In genomic region chr1:59645893-59646292, GRCh38 we compare ENCODE assay signal across 17 cellular contexts.
DNase-seq lines count a peak whose midpoint lies in the region; ATAC-seq and TF ChIP-seq lines count a peak whose summit lies in the region.
"Had no signal": no experiment of that assay in that cellular context is flagged by ENCODE, and none has a peak within 500 bp of the region (broad histone marks: within the 10 kb centered on the region; RNA-seq: fewer than 3 reads in every experiment).

No MANE protein-coding gene starts in this region.

- no peaks in the 10 kb centered on the region for H3K9me3 ChIP-seq in fibroblast of lung (ENCODE audit: control insufficient read depth, insufficient read depth, low read depth, low read length)
- no peaks in the 10 kb centered on the region for H3K9me3 ChIP-seq in ovary
- H3K9me3 ChIP-seq: pancreas had no signal

- peak overlapping the region; percentile 59 for H2AFZ ChIP-seq in fibroblast of lung (ENCODE audit: low read length)

- H3K4me3 Mint-ChIP-seq in T-helper 2 cell treated with Interferon-gamma antibody and Interleukin-4, amounts not matched to agents 5 μg/mL and 100 μg/mL, for 36 hours: no peak overlapping the region
- H3K4me3 Mint-ChIP-seq: CD4-positive, alpha-beta T cell; memory B cell had no signal

- 8 to 28% (median 9%) methylated on average over 2 of the region's 2 CpGs for WGBS in ovary, 3 donors

- H3K36me3 Mint-ChIP-seq in T-helper 2 cell treated with Interferon-gamma antibody and Interleukin-4, amounts not matched to agents 5 μg/mL and 100 μg/mL, for 36 hours (ENCODE audit: low read depth): no peaks in the 10 kb centered on the region

- CTCF ChIA-PET in BJ (lab: Yijun Ruan, JAX): interaction anchor here (0.6 to 1.2 kb wide), 2 partner anchors 10 to 29 kb away, joined by 3 read pairs; no protein-coding TSS in a partner anchor

- H3K27me3 Mint-ChIP-seq in T-helper 2 cell treated with Interferon-gamma antibody and Interleukin-4, amounts not matched to agents 5 μg/mL and 100 μg/mL, for 36 hours (ENCODE audit: low read depth): no peaks in the 10 kb centered on the region
- H3K27me3 Mint-ChIP-seq: CD4-positive, alpha-beta T cell; memory B cell had no signal

- peak overlapping the region; percentile 44 for H3K4me2 ChIP-seq in fibroblast of lung (ENCODE audit: extremely low read depth, insufficient read depth, low read length)

- TF ChIP-seq CTCF in BJ (IDR thresholded peaks at IDR 0.05; ENCODE audit: insufficient read depth, low read depth, low read length): no peak
- TF ChIP-seq CTCF in fibroblast of lung (conservative IDR thresholded peaks at IDR 0.05 in 1 of 2, IDR thresholded peaks at IDR 0.05 in 1 of 2; ENCODE audit: low read depth in 1 of 2, low read length in 2 of 2): no peak
- no peak for TF ChIP-seq CTCF in ovary (IDR thresholded peaks at IDR 0.05)

- H3K27ac ChIP-seq in fibroblast of lung (ENCODE audit: insufficient read depth, low read length) (no peak overlapping the region), ovary (peak overlapping the region in 1 of 2 donors; percentile 75)
- H3K27ac ChIP-seq: pancreas had no signal

- H3K4me3 ChIP-seq in BJ (ENCODE audit: low read depth, low read length) (no peak overlapping the region), fibroblast of lung (replicated peaks in 1 of 4; ENCODE audit: control extremely low read depth in 1 of 4, insufficient read depth in 1 of 4, low read depth in 3 of 4, low read length in 4 of 4) (no peak overlapping the region), ovary (no peak overlapping the region)
- H3K4me3 ChIP-seq: pancreas, skin epidermis had no signal

- H3K4me1 ChIP-seq in fibroblast of lung (ENCODE audit: control insufficient read depth, extremely low read depth, insufficient read depth, low read length): peaks cover 5% of the 10 kb centered on the region
- peaks cover 10% of the 10 kb centered on the region for H3K4me1 ChIP-seq in ovary (ENCODE audit: insufficient read depth)
- H3K4me1 ChIP-seq: pancreas had no signal

- H4K20me1 ChIP-seq in fibroblast of lung (ENCODE audit: control insufficient read depth, extremely low read depth, insufficient read depth, low read length): no peaks in the 10 kb centered on the region

- ATAC-seq in HG03469 (IDR thresholded peaks at IDR 0.05; ENCODE audit: unreplicated experiment): no peak

- H3K27me3 ChIP-seq in BJ (ENCODE audit: control insufficient read depth, insufficient read depth, low read length): no peaks in the 10 kb centered on the region
- H3K27me3 ChIP-seq in fibroblast of lung (ENCODE audit: control insufficient read depth, insufficient read depth, low read length): no peaks in the 10 kb centered on the region
- no peaks in the 10 kb centered on the region for H3K27me3 ChIP-seq in ovary
- H3K27me3 ChIP-seq: pancreas had no signal

- no peak overlapping the region for H3K9ac ChIP-seq in fibroblast of lung (ENCODE audit: insufficient read depth, low read length)

- no peak overlapping the region for H3K27ac Mint-ChIP-seq in T-helper 2 cell treated with Interferon-gamma antibody and Interleukin-4, amounts not matched to agents 5 μg/mL and 100 μg/mL, for 36 hours
- H3K27ac Mint-ChIP-seq: CD4-positive, alpha-beta T cell; memory B cell had no signal

- no peaks in the 10 kb centered on the region for H3K36me3 ChIP-seq in BJ (ENCODE audit: control insufficient read depth, insufficient read depth, low read length)
- no peaks in the 10 kb centered on the region for H3K36me3 ChIP-seq in fibroblast of lung (ENCODE audit: control insufficient read depth, insufficient read depth, low read length)
- no peaks in the 10 kb centered on the region for H3K36me3 ChIP-seq in ovary
- H3K36me3 ChIP-seq: pancreas had no signal

- intact Hi-C loops in ovary (cut with DNase I): no loop called here

- DNase-seq in BJ (ENCODE audit: low read depth): peak; percentile 31
- DNase-seq in M059J (ENCODE audit: low read depth): peak; percentile 7
- DNase-seq in fibroblast of lung (ENCODE audit: low read depth in 2 of 2): peak; percentile 72 to 78
- DNase-seq in ovary: peak in 3 of 5 donors; percentile 37 to 59 (median 46)
- DNase-seq in T-helper 2 cell treated with Interferon-gamma antibody and Interleukin-4, amounts not matched to agents 5 μg/mL and 100 μg/mL, for 36 hours (ENCODE audit: low spot score): no peak
- no peak for DNase-seq in NCI-H187 treated with DMSO at 0.1 percent for 48 hours (lab: John Stamatoyannopoulos, UW)
- DNase-seq in midbrain (lab: John Stamatoyannopoulos, UW): no peak
- DNase-seq: activated effector memory CD4-positive, alpha-beta T cell treated with Interleukin-2 at 50 U/mL for 16 hours; CD4-positive, alpha-beta T cell; GDM1; NCI-H1417 treated with DMSO at 0.1 percent for 48 hours; NCI-H226; pancreas; stimulated activated naive CD4-positive, alpha-beta T cell treated with Interleukin-2 at 50 U/mL for 16 hours had no signal

- H3K9me3 Mint-ChIP-seq in T-helper 2 cell treated with Interferon-gamma antibody and Interleukin-4, amounts not matched to agents 5 μg/mL and 100 μg/mL, for 36 hours: peaks cover 6% of the 10 kb centered on the region
- H3K9me3 Mint-ChIP-seq: CD4-positive, alpha-beta T cell; memory B cell had no signal

- POLR2A ChIA-PET in BJ (lab: Charles Lee): no interaction called here

- no peaks in the 10 kb centered on the region for H3K4me1 Mint-ChIP-seq in T-helper 2 cell treated with Interferon-gamma antibody and Interleukin-4, amounts not matched to agents 5 μg/mL and 100 μg/mL, for 36 hours (ENCODE audit: low read depth)
- H3K4me1 Mint-ChIP-seq: memory B cell had no signal

- TF ChIP-seq POLR2A in ovary (IDR thresholded peaks at IDR 0.05): no peak

- no peaks in the 10 kb centered on the region for H3K79me2 ChIP-seq in fibroblast of lung (ENCODE audit: control insufficient read depth, insufficient read depth, low read length)

- TF ChIP-seq EP300 in ovary (IDR thresholded peaks at IDR 0.05): no peak

Comparison
In these comparisons a context has a peak if more than half of its experiments do, and no peak if none do; other contexts are left out.
1. DNase-seq: peak in BJ (single experiment), M059J (single experiment), fibroblast of lung (2 of 2) and ovary (3 of 5); none in T-helper 2 cell treated with Interferon-gamma antibody and Interleukin-4, amounts not matched to agents 5 μg/mL and 100 μg/mL, for 36 hours (single experiment), NCI-H187 treated with DMSO at 0.1 percent for 48 hours (single experiment) and midbrain (single experiment).